21 cellular contexts compared by ENCODE assay signal in the genomic region with DNA sequence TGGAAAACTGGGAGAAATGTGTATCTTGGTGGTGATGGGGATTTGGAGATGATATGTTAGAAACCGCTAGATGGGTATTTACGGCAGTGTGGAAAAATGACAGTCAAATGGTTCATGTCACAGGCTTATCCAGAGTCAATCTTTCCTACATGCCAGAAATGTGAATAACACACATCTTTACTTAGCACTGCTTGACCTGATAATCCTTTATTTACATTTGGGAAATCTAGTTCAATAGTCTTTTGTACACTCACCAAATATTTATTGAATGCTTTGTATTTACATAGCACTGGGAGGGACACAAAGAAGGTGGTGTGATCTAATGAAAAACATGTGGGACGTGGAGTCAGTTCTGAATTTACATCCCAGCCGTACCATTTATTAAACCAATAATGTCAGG.
DNase-seq lines count a peak whose midpoint lies in the region; ATAC-seq and TF ChIP-seq lines count a peak whose summit lies in the region.
"Had no signal": no experiment of that assay in that cellular context is flagged by ENCODE, and none has a peak within 500 bp of the region (broad histone marks: within the 10 kb centered on the region; RNA-seq: fewer than 3 reads in every experiment).

No MANE protein-coding gene starts in this region.

- no peak overlapping the region for H2BK12ac ChIP-seq in mesenchymal stem cell (ENCODE audit: low read length in 2 of 2)

- no peaks in the 10 kb centered on the region for H3K9me3 ChIP-seq in mesenchymal stem cell (ENCODE audit: control insufficient read depth, low read length)
- H3K9me3 ChIP-seq: gastrocnemius medialis, neutrophil had no signal

- H3K4me1 ChIP-seq in mesenchymal stem cell (ENCODE audit: control insufficient read depth, insufficient read depth, low read depth, low read length): no peaks in the 10 kb centered on the region
- H3K4me1 ChIP-seq: gastrocnemius medialis, left lung had no signal

- no peak overlapping the region for H2AK5ac ChIP-seq in mesenchymal stem cell (ENCODE audit: low read length, severe bottlenecking)

- H3K14ac ChIP-seq in mesenchymal stem cell (ENCODE audit: low read length in 2 of 2): no peak overlapping the region

- H3K4me1 Mint-ChIP-seq in WTC11: no peaks in the 10 kb centered on the region
- H3K4me1 Mint-ChIP-seq in glutamatergic neuron (ENCODE audit: low read depth, unreplicated experiment): no peaks in the 10 kb centered on the region
- peaks cover 12% of the 10 kb centered on the region for H3K4me1 Mint-ChIP-seq in Calu3 (ENCODE audit: low read depth, unreplicated experiment)
- H3K4me1 Mint-ChIP-seq: CD4-positive, CD25-positive, alpha-beta regulatory T cell; endodermal cell had no signal

- no peak overlapping the region for H2BK15ac ChIP-seq in mesenchymal stem cell (ENCODE audit: low read depth, poor library complexity, severe bottlenecking)

- H3K27me3 Mint-ChIP-seq in WTC11 (ENCODE audit: low read depth) (peaks cover 26% of the 10 kb centered on the region), glutamatergic neuron (ENCODE audit: unreplicated experiment) (no peaks in the 10 kb centered on the region), Calu3 (ENCODE audit: unreplicated experiment) (no peaks in the 10 kb centered on the region)
- H3K27me3 Mint-ChIP-seq: CD4-positive, CD25-positive, alpha-beta regulatory T cell; stimulated activated naive CD8-positive, alpha-beta T cell treated with anti-CD3 and anti-CD28 coated beads, Interleukin-15, Interleukin-2, amounts not matched to agents 100 ng/mL and 50 ng/mL, for 24 hours had no signal

- POLR2A ChIA-PET in WTC11 (lab: Charles Lee): no interaction called here

- no peak overlapping the region for H3K27ac ChIP-seq in mesenchymal stem cell (ENCODE audit: low read length, poor library complexity, severe bottlenecking)
- H3K27ac ChIP-seq: 22Rv1, gastrocnemius medialis, left lung, neutrophil had no signal

- no peaks in the 10 kb centered on the region for H3K27me3 ChIP-seq in mesenchymal stem cell (ENCODE audit: control insufficient read depth in 1 of 2, insufficient read depth in 1 of 2, low read length in 2 of 2)
- H3K27me3 ChIP-seq: gastrocnemius medialis, left lung, neutrophil had no signal

- intact Hi-C loops in Calu3 (cut with micrococcal nuclease; ENCODE audit: unreplicated experiment): no loop called here

- no peak overlapping the region for H2BK120ac ChIP-seq in mesenchymal stem cell (ENCODE audit: low read depth, low read length)

- H3K36me3 Mint-ChIP-seq in WTC11 (peaks cover 11% of the 10 kb centered on the region), glutamatergic neuron (ENCODE audit: unreplicated experiment) (no peaks in the 10 kb centered on the region), Calu3 (ENCODE audit: insufficient read depth, unreplicated experiment) (no peaks in the 10 kb centered on the region)
- H3K36me3 Mint-ChIP-seq: CD4-positive, CD25-positive, alpha-beta regulatory T cell had no signal

- no peak overlapping the region for H3K18ac ChIP-seq in mesenchymal stem cell (ENCODE audit: low read depth in 1 of 2, low read length in 2 of 2)

- no peak overlapping the region for H3K23ac ChIP-seq in mesenchymal stem cell (ENCODE audit: low read length in 2 of 2)

- CTCF ChIA-PET in WTC11 (lab: Charles Lee) (no interaction called here), Calu3 (lab: Charles Lee) (no interaction called here)

- H3K4ac ChIP-seq in mesenchymal stem cell (ENCODE audit: low read depth in 1 of 2, low read length in 2 of 2): no peak overlapping the region

- no peak overlapping the region for H3K27ac Mint-ChIP-seq in WTC11
- H3K27ac Mint-ChIP-seq in glutamatergic neuron (ENCODE audit: unreplicated experiment): no peak overlapping the region
- no peak overlapping the region for H3K27ac Mint-ChIP-seq in Calu3 (ENCODE audit: unreplicated experiment)
- H3K27ac Mint-ChIP-seq: CD4-positive, CD25-positive, alpha-beta regulatory T cell; endodermal cell; stimulated activated naive CD8-positive, alpha-beta T cell treated with anti-CD3 and anti-CD28 coated beads, Interleukin-15, Interleukin-2, amounts not matched to agents 100 ng/mL and 50 ng/mL, for 24 hours; T-helper 2 cell treated with Interferon-gamma antibody and Interleukin-4, amounts not matched to agents 5 μg/mL and 100 μg/mL, for 36 hours had no signal

- H4K91ac ChIP-seq in mesenchymal stem cell (ENCODE audit: low read length): no peak overlapping the region

- TF ChIP-seq CTCF in WTC11 (IDR thresholded peaks at IDR 0.05) (no peak), glutamatergic neuron (IDR thresholded peaks at IDR 0.05; ENCODE audit: partially characterized antibody, unreplicated experiment) (no peak), Calu3 (IDR thresholded peaks at IDR 0.05; ENCODE audit: unreplicated experiment) (no peak)

- H3K9ac ChIP-seq in mesenchymal stem cell (ENCODE audit: low read length): no peak overlapping the region

- no peak overlapping the region for H3K4me2 ChIP-seq in mesenchymal stem cell (ENCODE audit: low read length, poor library complexity, severe bottlenecking)

- DNase-seq in NCI-H1092 treated with DMSO at 0.1 percent for 48 hours (lab: John Stamatoyannopoulos, UW) (peak; percentile 12), NCI-H1092 (lab: John Stamatoyannopoulos, UW) (no peak), NCI-H345 treated with DMSO at 0.1 percent for 48 hours (lab: John Stamatoyannopoulos, UW; ENCODE audit: unreplicated experiment) (peak; percentile 37), WTC11 (ENCODE audit: low spot score) (no peak), mesenchymal stem cell (peak; percentile 57), glutamatergic neuron (no peak), Calu3 (no peak)
- DNase-seq: activated CD4-positive, alpha-beta T cell treated with anti-CD3 and anti-CD28 coated beads for 1 hour; activated effector memory CD4-positive, alpha-beta T cell treated with Interleukin-2 at 50 U/mL for 16 hours; CD4-positive, CD25-positive, alpha-beta regulatory T cell; endodermal cell; gastrocnemius medialis; left lung; NCI-H2171; Right ventricle myocardium superior had no signal

- ATAC-seq in WTC11 (no peak), HG03457 (IDR thresholded peaks at IDR 0.05; ENCODE audit: unreplicated experiment) (no peak)
- ATAC-seq: gastrocnemius medialis, HCT116, left lung had no signal

- H3K9me3 Mint-ChIP-seq in WTC11: peaks cover 41% of the 10 kb centered on the region
- H3K9me3 Mint-ChIP-seq in glutamatergic neuron (ENCODE audit: unreplicated experiment): no peaks in the 10 kb centered on the region
- H3K9me3 Mint-ChIP-seq in Calu3 (ENCODE audit: low read depth, unreplicated experiment): no peaks in the 10 kb centered on the region

- no peak overlapping the region for H2BK5ac ChIP-seq in mesenchymal stem cell (ENCODE audit: low read depth, low read length, poor library complexity, severe bottlenecking)

- H3K36me3 ChIP-seq in mesenchymal stem cell (ENCODE audit: control insufficient read depth in 1 of 2, insufficient read depth in 2 of 2, low read depth in 1 of 2, low read length in 2 of 2): no peaks in the 10 kb centered on the region
- H3K36me3 ChIP-seq: gastrocnemius medialis, left lung, neutrophil had no signal

- H2AFZ ChIP-seq in mesenchymal stem cell (ENCODE audit: low read depth, low read length): no peak overlapping the region

- H4K8ac ChIP-seq in mesenchymal stem cell (ENCODE audit: low read length): no peak overlapping the region

- BruUV-seq in Calu3 (replicated peaks; lab: Mats Ljungman, UMichigan): no TSS peak

- WGBS in mesenchymal stem cell: 24% methylated on average over 2 of the region's 4 CpGs

- H3K4me3 ChIP-seq in mesenchymal stem cell (ENCODE audit: insufficient read depth in 1 of 2, low read depth in 1 of 2, low read length in 2 of 2): no peak overlapping the region
- H3K4me3 ChIP-seq: gastrocnemius medialis, left lung had no signal

- no peak overlapping the region for H3K4me3 Mint-ChIP-seq in WTC11
- no peak overlapping the region for H3K4me3 Mint-ChIP-seq in glutamatergic neuron (ENCODE audit: unreplicated experiment)
- H3K4me3 Mint-ChIP-seq in Calu3 (ENCODE audit: low read depth, unreplicated experiment): no peak overlapping the region
- H3K4me3 Mint-ChIP-seq: CD4-positive, CD25-positive, alpha-beta regulatory T cell; endodermal cell; stimulated activated naive CD8-positive, alpha-beta T cell treated with anti-CD3 and anti-CD28 coated beads, Interleukin-15, Interleukin-2, amounts not matched to agents 100 ng/mL and 50 ng/mL, for 24 hours; T-helper 2 cell treated with Interferon-gamma antibody and Interleukin-4, amounts not matched to agents 5 μg/mL and 100 μg/mL, for 36 hours had no signal

- H3K79me1 ChIP-seq in mesenchymal stem cell (replicated peaks; ENCODE audit: low read length, poor library complexity, severe bottlenecking): no peaks in the 10 kb centered on the region

TF ChIP-seq in WTC11, 78 proteins besides CTCF, POLR2A, EP300 and RAD21:
- TF ChIP-seq FOXJ3 (CRISPR knock-in tag; IDR thresholded peaks at IDR 0.05; ENCODE audit: borderline replicate concordance): no peak
- TF ChIP-seq SMAD3 (CRISPR knock-in tag; IDR thresholded peaks at IDR 0.05; ENCODE audit: borderline replicate concordance): no peak
- no peak for TF ChIP-seq GTF2I (CRISPR knock-in tag; conservative IDR thresholded peaks at IDR 0.05)
- TF ChIP-seq SP1 (CRISPR knock-in tag; conservative IDR thresholded peaks at IDR 0.05): no peak
- peak; percentile 33; the same call in 1 of the 2 replicates for TF ChIP-seq GABPB1 (CRISPR knock-in tag; IDR thresholded peaks at IDR 0.05)
- no peak for TF ChIP-seq ESRRA (CRISPR knock-in tag; IDR thresholded peaks at IDR 0.05; ENCODE audit: borderline replicate concordance)
- no peak for TF ChIP-seq ZNF396 (CRISPR knock-in tag; IDR thresholded peaks at IDR 0.05; ENCODE audit: borderline replicate concordance)

Comparison
In these comparisons a context has a peak if more than half of its experiments do, and no peak if none do; other contexts are left out.
1. DNase-seq: peak in NCI-H1092 treated with DMSO at 0.1 percent for 48 hours (single experiment), NCI-H345 treated with DMSO at 0.1 percent for 48 hours (single experiment) and mesenchymal stem cell (single experiment); none in NCI-H1092 (single experiment), WTC11 (single experiment), glutamatergic neuron (single experiment) and Calu3 (single experiment).